Comparison of ENCODE assay signal across 1 cellular context in the genomic region with DNA sequence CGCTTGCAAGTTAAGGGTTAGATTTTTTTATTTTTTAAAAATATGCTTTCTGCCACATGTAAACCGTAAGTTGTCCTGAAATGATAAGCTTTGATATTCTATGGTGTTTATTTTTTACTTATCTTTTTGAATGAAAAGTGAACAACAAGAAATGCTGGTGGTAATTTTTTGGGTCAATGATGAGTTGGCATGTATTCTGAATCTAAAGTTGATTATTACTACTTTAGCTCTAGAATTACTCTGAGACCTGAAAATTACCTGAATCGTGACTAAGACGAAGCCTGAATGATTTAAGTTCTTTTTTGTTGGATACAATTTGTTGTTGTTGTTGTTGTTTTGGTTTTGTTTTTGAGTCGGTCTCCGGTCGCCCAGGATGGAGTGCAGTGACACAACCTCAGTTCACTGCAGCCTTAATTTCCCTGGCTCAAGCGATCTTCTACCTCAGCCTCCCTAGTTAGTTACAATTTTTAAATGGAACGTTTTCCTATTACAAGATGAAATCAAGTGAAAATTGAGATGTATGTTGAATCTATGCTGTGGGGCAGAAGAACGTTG.
TF ChIP-seq lines count a peak whose summit lies in the region.

No MANE protein-coding gene starts in this region.

TF ChIP-seq in H1, 55 proteins besides CTCF, POLR2A, EP300 and RAD21:
- TF ChIP-seq CBX5 (IDR thresholded peaks at IDR 0.05; ENCODE audit: low read depth, low read length) (no peak), TAF7 (optimal IDR thresholded peaks at IDR 0.05; ENCODE audit: borderline replicate concordance, low read depth, low read length) (peak; percentile 49)
